38 cellular contexts compared by ENCODE assay signal in the genomic region with DNA sequence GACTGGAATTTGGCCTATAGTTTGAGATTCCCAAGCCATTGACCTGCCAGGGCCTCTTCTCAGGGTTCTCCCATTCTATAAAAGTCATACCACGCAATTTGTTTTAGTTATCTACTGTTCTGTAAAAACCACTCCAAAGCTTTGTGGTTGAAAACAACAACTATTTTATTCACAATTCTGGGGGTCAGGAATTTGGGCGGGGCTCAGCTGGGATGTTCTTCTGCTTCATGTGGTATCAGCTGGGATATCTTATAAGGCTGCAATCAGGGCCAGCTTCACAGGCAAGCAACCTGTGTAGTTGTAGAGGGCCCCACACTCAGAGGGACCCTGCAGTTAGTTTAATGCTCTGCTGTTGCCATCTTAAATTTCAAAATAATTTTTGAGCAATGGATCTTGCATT. TPM values are rescaled to one million over a fixed set of nuclear protein-coding genes. Genes with fewer than 3 reads are reported as not detected.
"Had no signal": no experiment of that assay in that cellular context is flagged by ENCODE, and none has a peak within 500 bp of the region (broad histone marks: within the 10 kb centered on the region; RNA-seq: fewer than 3 reads in every experiment).

No MANE protein-coding gene starts in this region.

- H3K4me1 ChIP-seq: ascending aorta had no signal

- H3K36me3 ChIP-seq: ascending aorta, cardiac muscle cell had no signal

- ATAC-seq: activated CD8-positive, alpha-beta T cell treated with anti-CD3 and anti-CD28 coated beads for 36 hours; activated naive CD8-positive, alpha-beta T cell treated with anti-CD3 and anti-CD28 coated beads, Interleukin-2, amount 50 U/mL, for 24 hours; activated T-cell treated with anti-CD3 and anti-CD28 coated beads, Interleukin-2, amount 50 U/mL, for 4 hours; activated T-cell treated with anti-CD3 and anti-CD28 coated beads, Interleukin-2, amount 50 U/mL, for 72 hours; activated T-helper 17 cell treated with anti-CD3 and anti-CD28 coated beads, Interleukin-2, amount 50 U/mL, for 72 hours had no signal

- DNase-seq: activated B cell treated with CpG ODN at 0.5 μM for 24 hours; activated CD4-positive, alpha-beta memory T cell treated with anti-CD3 and anti-CD28 coated beads for 36 hours; activated CD4-positive, alpha-beta T cell treated with anti-CD3 and anti-CD28 coated beads for 4 hours; activated CD4-positive, alpha-beta T cell treated with anti-CD3 and anti-CD28 coated beads, Interleukin-2, amount 10 ng/mL, durations not matched to agents 24 days and 14 days; activated CD4-positive, alpha-beta T cell treated with anti-CD3 and anti-CD28 coated beads, Interleukin-2, amount 50 U/mL, for 1 hour; activated CD4-positive, alpha-beta T cell treated with anti-CD3 and anti-CD28 coated beads, Interleukin-2, amount 50 U/mL, for 4 hours; activated CD4-positive, CD25-positive, alpha-beta regulatory T cell treated with anti-CD3 and anti-CD28 coated beads, Interleukin-2, amount 50 U/mL, for 72 hours; activated CD8-positive, alpha-beta memory T cell treated with anti-CD3 and anti-CD28 coated beads, Interleukin-2, amount 50 U/mL, for 4 hours; activated CD8-positive, alpha-beta T cell treated with anti-CD3 and anti-CD28 coated beads for 36 hours; activated gamma-delta T cell; activated naive CD4-positive, alpha-beta T cell treated with anti-CD3 and anti-CD28 coated beads, Interleukin-2, amount 10 ng/mL, durations not matched to agents 7 days and 5 days; activated naive CD4-positive, alpha-beta T cell treated with Interleukin-2 at 50 U/mL for 16 hours; activated naive CD8-positive, alpha-beta T cell treated with anti-CD3 and anti-CD28 coated beads, Interleukin-2, amount 10 ng/mL, durations not matched to agents 7 days and 5 days; activated naive CD8-positive, alpha-beta T cell treated with anti-CD3 and anti-CD28 coated beads, Interleukin-2, amount 50 U/mL, for 24 hours; activated T-cell treated with anti-CD3 and anti-CD28 coated beads for 4 hours; activated T-cell treated with anti-CD3 and anti-CD28 coated beads, Interleukin-2, amount 50 U/mL, for 1 hour; activated T-cell treated with anti-CD3 and anti-CD28 coated beads, Interleukin-2, amount 50 U/mL, for 4 hours; activated T-cell treated with anti-CD3 and anti-CD28 coated beads, Interleukin-2, amount 50 U/mL, for 72 hours; amniotic stem cell; caudate nucleus; cerebellar nuclear complex; T-helper 1 cell; T-helper 2 cell; T-helper 9 cell had no signal

- H3K4me3 ChIP-seq: ascending aorta, cardiac muscle cell had no signal

- H3K27ac Mint-ChIP-seq: activated B cell treated with CpG ODN at 0.5 μM for 24 hours; activated CD4-positive, alpha-beta memory T cell treated with anti-CD3 and anti-CD28 coated beads for 36 hours; activated CD4-positive, alpha-beta T cell treated with anti-CD3 and anti-CD28 coated beads, Interleukin-2, amount 10 ng/mL, durations not matched to agents 24 days and 14 days; activated CD8-positive, alpha-beta T cell treated with anti-CD3 and anti-CD28 coated beads for 36 hours; activated naive CD4-positive, alpha-beta T cell treated with anti-CD3 and anti-CD28 coated beads, Interleukin-2, amount 10 ng/mL, durations not matched to agents 7 days and 5 days; activated naive CD4-positive, alpha-beta T cell treated with anti-CD3 and anti-CD28 coated beads, Interleukin-2, amount 50 U/mL, for 24 hours; activated naive CD8-positive, alpha-beta T cell; activated naive CD8-positive, alpha-beta T cell treated with anti-CD3 and anti-CD28 coated beads, Interleukin-2, amount 10 ng/mL, durations not matched to agents 7 days and 5 days; activated naive CD8-positive, alpha-beta T cell treated with anti-CD3 and anti-CD28 coated beads, Interleukin-2, amount 50 U/mL, for 24 hours; activated T-cell treated with anti-CD3 and anti-CD28 coated beads, Interleukin-2, amount 50 U/mL, for 72 hours; activated T-helper 1 cell treated with anti-CD3 and anti-CD28 coated beads, Interleukin-12 subunit alpha, Interleukin-12 subunit beta, Interleukin-2, Interleukin-4 antibody, amounts not matched to agents 30 ng/mL and 10 ng/mL and 1 ng/mL, durations not matched to agents 14 hours and 24 hours and 36 hours; activated T-helper 17 cell treated with anti-CD3 and anti-CD28 coated beads, Interleukin-2, amount 50 U/mL, for 72 hours; brain; T-helper 1 cell treated with Interleukin-12 subunit alpha and Interleukin-12 subunit beta and Interleukin-4 antibody, amounts not matched to agents 30 μg/mL and 1 μg/mL, for 36 hours; T-helper 2 cell treated with Interferon-gamma antibody and Interleukin-4, amounts not matched to agents 5 μg/mL and 100 μg/mL, for 36 hours had no signal

- H3K4me1 Mint-ChIP-seq: activated B cell treated with CpG ODN at 0.5 μM for 24 hours; activated naive CD4-positive, alpha-beta T cell treated with anti-CD3 and anti-CD28 coated beads, Interleukin-2, amount 50 U/mL, for 24 hours; activated naive CD8-positive, alpha-beta T cell treated with anti-CD3 and anti-CD28 coated beads, Interleukin-2, amount 50 U/mL, for 24 hours; activated T-helper 17 cell treated with anti-CD3 and anti-CD28 coated beads, Interleukin-2, amount 50 U/mL, for 72 hours; brain; central memory CD8-positive, alpha-beta T cell had no signal

- H3K9me3 Mint-ChIP-seq: activated CD8-positive, alpha-beta T cell treated with anti-CD3 and anti-CD28 coated beads for 36 hours; activated naive CD4-positive, alpha-beta T cell treated with anti-CD3 and anti-CD28 coated beads, Interleukin-2, amount 10 ng/mL, durations not matched to agents 7 days and 5 days; activated naive CD4-positive, alpha-beta T cell treated with anti-CD3 and anti-CD28 coated beads, Interleukin-2, amount 50 U/mL, for 24 hours; activated naive CD8-positive, alpha-beta T cell treated with anti-CD3 and anti-CD28 coated beads, Interleukin-2, amount 10 ng/mL, durations not matched to agents 7 days and 5 days; activated T-helper 1 cell treated with anti-CD3 and anti-CD28 coated beads, Interleukin-12 subunit alpha, Interleukin-12 subunit beta, Interleukin-2, Interleukin-4 antibody, amounts not matched to agents 30 ng/mL and 10 ng/mL and 1 ng/mL, durations not matched to agents 14 hours and 24 hours and 36 hours; central memory CD8-positive, alpha-beta T cell; T-helper 1 cell treated with Interleukin-12 subunit alpha and Interleukin-12 subunit beta and Interleukin-4 antibody, amounts not matched to agents 30 μg/mL and 1 μg/mL, for 36 hours; T-helper 2 cell treated with Interferon-gamma antibody and Interleukin-4, amounts not matched to agents 5 μg/mL and 100 μg/mL, for 36 hours had no signal

- H3K4me3 Mint-ChIP-seq: activated B cell treated with CpG ODN at 0.5 μM for 24 hours; activated CD4-positive, alpha-beta memory T cell treated with anti-CD3 and anti-CD28 coated beads for 36 hours; activated CD4-positive, alpha-beta T cell treated with anti-CD3 and anti-CD28 coated beads, Interleukin-2, amount 10 ng/mL, durations not matched to agents 24 days and 14 days; activated CD8-positive, alpha-beta T cell treated with anti-CD3 and anti-CD28 coated beads for 36 hours; activated naive CD4-positive, alpha-beta T cell treated with anti-CD3 and anti-CD28 coated beads, Interleukin-2, amount 10 ng/mL, durations not matched to agents 7 days and 5 days; activated naive CD4-positive, alpha-beta T cell treated with anti-CD3 and anti-CD28 coated beads, Interleukin-2, amount 50 U/mL, for 24 hours; activated naive CD8-positive, alpha-beta T cell; activated naive CD8-positive, alpha-beta T cell treated with anti-CD3 and anti-CD28 coated beads, Interleukin-2, amount 10 ng/mL, durations not matched to agents 7 days and 5 days; activated naive CD8-positive, alpha-beta T cell treated with anti-CD3 and anti-CD28 coated beads, Interleukin-2, amount 50 U/mL, for 24 hours; activated T-cell treated with anti-CD3 and anti-CD28 coated beads, Interleukin-2, amount 50 U/mL, for 4 hours; activated T-cell treated with anti-CD3 and anti-CD28 coated beads, Interleukin-2, amount 50 U/mL, for 72 hours; activated T-helper 1 cell treated with anti-CD3 and anti-CD28 coated beads, Interleukin-12 subunit alpha, Interleukin-12 subunit beta, Interleukin-2, Interleukin-4 antibody, amounts not matched to agents 30 ng/mL and 10 ng/mL and 1 ng/mL, durations not matched to agents 14 hours and 24 hours and 36 hours; activated T-helper 17 cell treated with anti-CD3 and anti-CD28 coated beads, Interleukin-2, amount 50 U/mL, for 72 hours; brain; central memory CD8-positive, alpha-beta T cell; T-helper 1 cell treated with Interleukin-12 subunit alpha and Interleukin-12 subunit beta and Interleukin-4 antibody, amounts not matched to agents 30 μg/mL and 1 μg/mL, for 36 hours; T-helper 2 cell treated with Interferon-gamma antibody and Interleukin-4, amounts not matched to agents 5 μg/mL and 100 μg/mL, for 36 hours had no signal

- H3K27me3 ChIP-seq: ascending aorta had no signal

- H3K36me3 Mint-ChIP-seq: activated naive CD4-positive, alpha-beta T cell treated with anti-CD3 and anti-CD28 coated beads, Interleukin-2, amount 10 ng/mL, durations not matched to agents 7 days and 5 days; activated naive CD8-positive, alpha-beta T cell treated with anti-CD3 and anti-CD28 coated beads, Interleukin-2, amount 10 ng/mL, durations not matched to agents 7 days and 5 days; brain had no signal

- H3K27ac ChIP-seq: ascending aorta, cardiac muscle cell, VCaP had no signal

RNA-seq across cellular contexts. Expression of a gene that starts 16.4 kb away (rescaled TPM):
- total RNA-seq: activated B cell treated with CpG ODN at 0.5 μM for 24 hours; activated CD4-positive, alpha-beta memory T cell treated with anti-CD3 and anti-CD28 coated beads for 36 hours; activated CD4-positive, alpha-beta T cell treated with anti-CD3 and anti-CD28 coated beads, Interleukin-2, amount 10 ng/mL, durations not matched to agents 24 days and 14 days; activated CD8-positive, alpha-beta memory T cell treated with anti-CD3 and anti-CD28 coated beads for 36 hours; activated CD8-positive, alpha-beta T cell treated with anti-CD3 and anti-CD28 coated beads for 36 hours; activated naive CD8-positive, alpha-beta T cell treated with anti-CD3 and anti-CD28 coated beads, Interleukin-2, amount 10 ng/mL, durations not matched to agents 7 days and 5 days; activated T-cell treated with anti-CD3 and anti-CD28 coated beads, Interleukin-2, amount 50 U/mL, for 4 hours; activated T-cell treated with anti-CD3 and anti-CD28 coated beads, Interleukin-2, amount 50 U/mL, for 72 hours; activated T-helper 1 cell treated with anti-CD3 and anti-CD28 coated beads, Interleukin-12 subunit alpha, Interleukin-12 subunit beta, Interleukin-2, Interleukin-4 antibody, amounts not matched to agents 30 ng/mL and 10 ng/mL and 1 ng/mL, durations not matched to agents 14 hours and 24 hours and 36 hours; activated T-helper 17 cell treated with anti-CD3 and anti-CD28 coated beads, Interleukin-2, amount 50 U/mL, for 72 hours; ascending aorta; bronchial epithelial cell; cardiac muscle cell had no signal
- polyA plus RNA-seq: adipose tissue, cardiac muscle cell had no signal
